19 cellular contexts compared by ENCODE assay signal in genomic region chr4:2478220-2478619, GRCh38. TPM values are rescaled to one million over a fixed set of nuclear protein-coding genes. Genes with fewer than 3 reads are reported as not detected.
DNase-seq lines count a peak whose midpoint lies in the region; ATAC-seq, FAIRE-seq and TF ChIP-seq lines count a peak whose summit lies in the region.
"Had no signal": no experiment of that assay in that cellular context is flagged by ENCODE, and none has a peak within 500 bp of the region (broad histone marks: within the 10 kb centered on the region; RNA-seq: fewer than 3 reads in every experiment).

No MANE protein-coding gene starts in this region.

- TF ChIP-seq POLR2A in sigmoid colon (IDR thresholded peaks at IDR 0.05) (no peak), body of pancreas (IDR thresholded peaks at IDR 0.05) (no peak)

- no peak overlapping the region for H3K27ac ChIP-seq in BLaER1
- H3K27ac ChIP-seq in CD8-positive, alpha-beta memory T cell (ENCODE audit: low read depth, low read length) = no peak overlapping the region
- H3K27ac ChIP-seq in kidney (ENCODE audit: low read depth in 2 of 2, low read length in 2 of 2) = peak overlapping the region in 1 of 2 donors; percentile 43
- H3K27ac ChIP-seq in sigmoid colon = no peak overlapping the region
- no peak overlapping the region for H3K27ac ChIP-seq in body of pancreas
- H3K27ac ChIP-seq: C4-2B, epithelial cell of prostate, HL-60, SJCRH30, thyroid gland had no signal

- H3K36me3 ChIP-seq in BLaER1 (peaks cover 82% of the 10 kb centered on the region), kidney (ENCODE audit: control insufficient read depth in 1 of 2, insufficient read depth in 2 of 2, low read length in 2 of 2) (no peaks in the 10 kb centered on the region), sigmoid colon (peaks cover 0 to 7% (median 0%) of the 10 kb centered on the region in 4 donors), body of pancreas (replicated peaks in 1 of 2; ENCODE audit: insufficient read depth in 1 of 2, low read depth in 2 of 2) (no peaks in the 10 kb centered on the region)
- no peaks in the 10 kb centered on the region for H3K36me3 ChIP-seq in CD8-positive, alpha-beta memory T cell (ENCODE audit: insufficient read depth, low read length)
- H3K36me3 ChIP-seq: thyroid gland had no signal

- peak overlapping the region; percentile 89 for H3K4me2 ChIP-seq in BLaER1

- intact Hi-C loops in activated T-helper 1 cell treated with anti-CD3 and anti-CD28 coated beads, Interleukin-12 subunit alpha, Interleukin-12 subunit beta, Interleukin-2, Interleukin-4 antibody, amounts not matched to agents 30 ng/mL and 10 ng/mL and 1 ng/mL, durations not matched to agents 14 hours and 24 hours and 36 hours (cut with micrococcal nuclease) = no loop called here
- intact Hi-C loops in kidney (cut with DNase I) (no loop called here), sigmoid colon (cut with DNase I) (no loop called here), body of pancreas (cut with DNase I) (no loop called here)

- peak overlapping the region; percentile 20; the same call in 1 of the 2 replicates for H3K4me3 ChIP-seq in BLaER1
- H3K4me3 ChIP-seq in CD8-positive, alpha-beta memory T cell (ENCODE audit: low read length) = no peak overlapping the region
- H3K4me3 ChIP-seq in kidney (ENCODE audit: low read length in 2 of 2) = peak overlapping the region in 1 of 2 donors; percentile 18
- no peak overlapping the region for H3K4me3 ChIP-seq in sigmoid colon
- H3K4me3 ChIP-seq in body of pancreas = no peak overlapping the region
- H3K4me3 ChIP-seq: SJCRH30, thyroid gland had no signal

- H3K4me3 Mint-ChIP-seq in CD8-positive, alpha-beta memory T cell = peak overlapping the region; percentile 21 to 76 (median 60)
- no peak overlapping the region for H3K4me3 Mint-ChIP-seq in activated T-helper 1 cell treated with anti-CD3 and anti-CD28 coated beads, Interleukin-12 subunit alpha, Interleukin-12 subunit beta, Interleukin-2, Interleukin-4 antibody, amounts not matched to agents 30 ng/mL and 10 ng/mL and 1 ng/mL, durations not matched to agents 14 hours and 24 hours and 36 hours
- H3K4me3 Mint-ChIP-seq: activated naive CD8-positive, alpha-beta T cell treated with anti-CD3 and anti-CD28 coated beads, Interleukin-2, amount 10 ng/mL, durations not matched to agents 7 days and 5 days had no signal

- TF ChIP-seq CTCF in kidney (IDR thresholded peaks at IDR 0.05; ENCODE audit: borderline replicate concordance, extremely low read depth, insufficient read depth) (no peak), sigmoid colon (IDR thresholded peaks at IDR 0.05) (no peak), body of pancreas (IDR thresholded peaks at IDR 0.05) (no peak)

- 28 to 33% methylated on average over 3 of the region's 3 CpGs for WGBS in sigmoid colon, 2 donors
- 51 to 74% methylated on average over 3 of the region's 3 CpGs for WGBS in body of pancreas, 2 donors

- H4K20me1 ChIP-seq in BLaER1 = peaks cover 100% of the 10 kb centered on the region

- H3K36me3 Mint-ChIP-seq in CD8-positive, alpha-beta memory T cell = peaks cover 4 to 67% (median 10%) of the 10 kb centered on the region in 3 donors
- peaks cover 25% of the 10 kb centered on the region for H3K36me3 Mint-ChIP-seq in activated T-helper 1 cell treated with anti-CD3 and anti-CD28 coated beads, Interleukin-12 subunit alpha, Interleukin-12 subunit beta, Interleukin-2, Interleukin-4 antibody, amounts not matched to agents 30 ng/mL and 10 ng/mL and 1 ng/mL, durations not matched to agents 14 hours and 24 hours and 36 hours (ENCODE audit: low read depth)

- no peak for FAIRE-seq in kidney (lab: Jason Lieb, UNC)

- no peak for DNase-seq in CD8-positive, alpha-beta memory T cell
- DNase-seq in activated T-helper 1 cell treated with anti-CD3 and anti-CD28 coated beads, Interleukin-12 subunit alpha, Interleukin-12 subunit beta, Interleukin-2, Interleukin-4 antibody, amounts not matched to agents 30 ng/mL and 10 ng/mL and 1 ng/mL, durations not matched to agents 14 hours and 24 hours and 36 hours (ENCODE audit: low spot score) = no peak
- DNase-seq in kidney = peak; percentile 48
- DNase-seq in sigmoid colon = no peak
- no peak for DNase-seq in stimulated activated CD4-positive, alpha-beta T cell treated with anti-CD3 and anti-CD28 coated beads, Interleukin-4, amount 100 ng/mL, for 4 hours
- no peak for DNase-seq in body of pancreas
- DNase-seq: activated naive CD8-positive, alpha-beta T cell treated with anti-CD3 and anti-CD28 coated beads, Interleukin-2, amount 10 ng/mL, durations not matched to agents 7 days and 5 days; head of caudate nucleus; NCI-H2107; SJCRH30; thyroid gland had no signal

- H3K27ac Mint-ChIP-seq in CD8-positive, alpha-beta memory T cell = peak overlapping the region in 7 of 8 donors; percentile 58 to 87 (median 79)
- peak overlapping the region; percentile 36 for H3K27ac Mint-ChIP-seq in activated T-helper 1 cell treated with anti-CD3 and anti-CD28 coated beads, Interleukin-12 subunit alpha, Interleukin-12 subunit beta, Interleukin-2, Interleukin-4 antibody, amounts not matched to agents 30 ng/mL and 10 ng/mL and 1 ng/mL, durations not matched to agents 14 hours and 24 hours and 36 hours
- H3K27ac Mint-ChIP-seq: activated naive CD8-positive, alpha-beta T cell treated with anti-CD3 and anti-CD28 coated beads, Interleukin-2, amount 10 ng/mL, durations not matched to agents 7 days and 5 days had no signal

- H3K4me1 ChIP-seq in BLaER1 (peaks cover 97% of the 10 kb centered on the region), kidney (ENCODE audit: control insufficient read depth in 1 of 2, insufficient read depth in 1 of 2, low read depth in 1 of 2, low read length in 2 of 2) (peaks cover 39 to 44% of the 10 kb centered on the region in 2 donors), sigmoid colon (peaks cover 0 to 56% (median 48%) of the 10 kb centered on the region in 4 donors), body of pancreas (peaks cover 77% of the 10 kb centered on the region)
- peaks cover 86% of the 10 kb centered on the region for H3K4me1 ChIP-seq in CD8-positive, alpha-beta memory T cell (ENCODE audit: insufficient read depth, low read length)
- H3K4me1 ChIP-seq: SJCRH30 had no signal

- ATAC-seq in body of pancreas (no peak), HG03025 (IDR thresholded peaks at IDR 0.05; ENCODE audit: low FRiP score, unreplicated experiment) (no peak)

- CTCF ChIA-PET in CD8-positive, alpha-beta memory T cell (lab: Charles Lee) = no interaction called here

- H3K27me3 ChIP-seq in BLaER1 (no peaks in the 10 kb centered on the region), sigmoid colon (no peaks in the 10 kb centered on the region), body of pancreas (no peaks in the 10 kb centered on the region)
- no peaks in the 10 kb centered on the region for H3K27me3 ChIP-seq in CD8-positive, alpha-beta memory T cell (ENCODE audit: insufficient read depth, low read length, poor library complexity, severe bottlenecking)
- H3K27me3 ChIP-seq: SJCRH30, thyroid gland had no signal

- H3K9me3 Mint-ChIP-seq in CD8-positive, alpha-beta memory T cell = no peaks in the 10 kb centered on the region
- H3K9me3 Mint-ChIP-seq in activated T-helper 1 cell treated with anti-CD3 and anti-CD28 coated beads, Interleukin-12 subunit alpha, Interleukin-12 subunit beta, Interleukin-2, Interleukin-4 antibody, amounts not matched to agents 30 ng/mL and 10 ng/mL and 1 ng/mL, durations not matched to agents 14 hours and 24 hours and 36 hours = no peaks in the 10 kb centered on the region
- H3K9me3 Mint-ChIP-seq: activated naive CD8-positive, alpha-beta T cell treated with anti-CD3 and anti-CD28 coated beads, Interleukin-2, amount 10 ng/mL, durations not matched to agents 7 days and 5 days had no signal

- no peaks in the 10 kb centered on the region for H3K27me3 Mint-ChIP-seq in CD8-positive, alpha-beta memory T cell
- no peaks in the 10 kb centered on the region for H3K27me3 Mint-ChIP-seq in activated T-helper 1 cell treated with anti-CD3 and anti-CD28 coated beads, Interleukin-12 subunit alpha, Interleukin-12 subunit beta, Interleukin-2, Interleukin-4 antibody, amounts not matched to agents 30 ng/mL and 10 ng/mL and 1 ng/mL, durations not matched to agents 14 hours and 24 hours and 36 hours (ENCODE audit: insufficient read depth)
- H3K27me3 Mint-ChIP-seq: activated naive CD8-positive, alpha-beta T cell treated with anti-CD3 and anti-CD28 coated beads, Interleukin-2, amount 10 ng/mL, durations not matched to agents 7 days and 5 days had no signal

- H3K4me1 Mint-ChIP-seq in CD8-positive, alpha-beta memory T cell = peaks cover 80 to 96% (median 86%) of the 10 kb centered on the region in 3 donors
- H3K4me1 Mint-ChIP-seq in activated T-helper 1 cell treated with anti-CD3 and anti-CD28 coated beads, Interleukin-12 subunit alpha, Interleukin-12 subunit beta, Interleukin-2, Interleukin-4 antibody, amounts not matched to agents 30 ng/mL and 10 ng/mL and 1 ng/mL, durations not matched to agents 14 hours and 24 hours and 36 hours (ENCODE audit: low read depth) = peaks cover 72% of the 10 kb centered on the region

- POLR2A ChIA-PET in CD8-positive, alpha-beta memory T cell (lab: Charles Lee) = interaction anchor here (1.3 kb wide), 1 partner anchor 9 kb away, joined by 6 read pairs; the partner anchor contains the start of gene RNF4

- H3K9me3 ChIP-seq in BLaER1 (no peaks in the 10 kb centered on the region), kidney (ENCODE audit: control insufficient read depth in 1 of 2, low read length in 2 of 2) (no peaks in the 10 kb centered on the region), sigmoid colon (no peaks in the 10 kb centered on the region), body of pancreas (no peaks in the 10 kb centered on the region)
- no peaks in the 10 kb centered on the region for H3K9me3 ChIP-seq in CD8-positive, alpha-beta memory T cell (ENCODE audit: low read length)
- H3K9me3 ChIP-seq: SJCRH30, thyroid gland had no signal

- H3K9ac ChIP-seq in BLaER1 = peak overlapping the region; percentile 46
- no peak overlapping the region for H3K9ac ChIP-seq in kidney (ENCODE audit: low read length in 2 of 2)

- TF ChIP-seq EP300 in sigmoid colon (IDR thresholded peaks at IDR 0.05) = no peak

RNA-seq across cellular contexts. Expression of gene RNF4, which starts 9.3 kb away (rescaled TPM):
- total RNA-seq in CD8-positive, alpha-beta memory T cell = 10 to 100 TPM; 95.4 to 98.1 TPM
- polyA plus RNA-seq in CD8-positive, alpha-beta memory T cell = 94.8 TPM
- 93.7 and 112 TPM in 2 replicates for total RNA-seq in activated T-helper 1 cell treated with anti-CD3 and anti-CD28 coated beads, Interleukin-12 subunit alpha, Interleukin-12 subunit beta, Interleukin-2, Interleukin-4 antibody, amounts not matched to agents 30 ng/mL and 10 ng/mL and 1 ng/mL, durations not matched to agents 14 hours and 24 hours and 36 hours
- 61.5 TPM for total RNA-seq in kidney
- 24.2 TPM for polyA plus RNA-seq in kidney (ENCODE audit: insufficient read depth, low read depth, low replicate concordance)
- 10 to 100 TPM; 28.5 to 51.0 (median 40.4) TPM for total RNA-seq in sigmoid colon
- 10 to 100 TPM; 19.8 to 39.4 (median 31.2) TPM for polyA plus RNA-seq in sigmoid colon
- 10 to 100 TPM; 29.0 to 29.3 TPM for total RNA-seq in body of pancreas

RNA-seq across cellular contexts. Expression of gene FAM193A, which starts 58.2 kb away (rescaled TPM):
- 10 to 100 TPM; 25.8 to 26.9 TPM for total RNA-seq in CD8-positive, alpha-beta memory T cell
- polyA plus RNA-seq in CD8-positive, alpha-beta memory T cell = 4.9 TPM
- 30.4 and 32.2 TPM in 2 replicates for total RNA-seq in activated T-helper 1 cell treated with anti-CD3 and anti-CD28 coated beads, Interleukin-12 subunit alpha, Interleukin-12 subunit beta, Interleukin-2, Interleukin-4 antibody, amounts not matched to agents 30 ng/mL and 10 ng/mL and 1 ng/mL, durations not matched to agents 14 hours and 24 hours and 36 hours
- total RNA-seq in kidney (29.3 TPM), sigmoid colon (10 to 100 TPM; 17.4 to 32.4 (median 20.1) TPM), body of pancreas (10 to 100 TPM; 14.8 to 22.7 TPM)
- polyA plus RNA-seq in kidney (ENCODE audit: insufficient read depth, low read depth, low replicate concordance) (6.3 TPM), sigmoid colon (10 to 100 TPM in 1 of 3 donors, 1 to 10 TPM in 2; 6.0 to 16.1 (median 6.9) TPM)

RNA-seq across cellular contexts. Expression of gene CFAP99, which starts 59.5 kb away (rescaled TPM):
- under 1 TPM in 1 of 2 experiments, not detected in 1; 0.07 TPM for total RNA-seq in CD8-positive, alpha-beta memory T cell
- not detected for polyA plus RNA-seq in CD8-positive, alpha-beta memory T cell
- total RNA-seq in activated T-helper 1 cell treated with anti-CD3 and anti-CD28 coated beads, Interleukin-12 subunit alpha, Interleukin-12 subunit beta, Interleukin-2, Interleukin-4 antibody, amounts not matched to agents 30 ng/mL and 10 ng/mL and 1 ng/mL, durations not matched to agents 14 hours and 24 hours and 36 hours = not detected in 2 replicates
- 1.7 TPM for total RNA-seq in kidney
- 1.5 TPM for polyA plus RNA-seq in kidney (ENCODE audit: insufficient read depth, low read depth, low replicate concordance)
- not detected for total RNA-seq in sigmoid colon
- under 1 TPM in 1 of 3 donors, not detected in 2; 0.58 TPM for polyA plus RNA-seq in sigmoid colon
- not detected for total RNA-seq in body of pancreas
- total RNA-seq: G401, kidney epithelial cell, pulmonary artery endothelial cell, SJCRH30 had no signal

RNA-seq across cellular contexts. Expression of gene ZFYVE28, which starts 59.8 kb away (rescaled TPM):
- 10 to 100 TPM; 12.9 to 13.2 TPM for total RNA-seq in CD8-positive, alpha-beta memory T cell
- 14.8 TPM for polyA plus RNA-seq in CD8-positive, alpha-beta memory T cell
- total RNA-seq in activated T-helper 1 cell treated with anti-CD3 and anti-CD28 coated beads, Interleukin-12 subunit alpha, Interleukin-12 subunit beta, Interleukin-2, Interleukin-4 antibody, amounts not matched to agents 30 ng/mL and 10 ng/mL and 1 ng/mL, durations not matched to agents 14 hours and 24 hours and 36 hours = 4.6 and 5.1 TPM in 2 replicates
- total RNA-seq in kidney (18.9 TPM), sigmoid colon (10 to 100 TPM in 1 of 4 donors, 1 to 10 TPM in 3; 3.1 to 13.0 (median 3.9) TPM), body of pancreas (10 to 100 TPM in 1 of 2 donors, 1 to 10 TPM in 1; 5.7 to 16.8 TPM)
- polyA plus RNA-seq in kidney (ENCODE audit: insufficient read depth, low read depth, low replicate concordance) (8.0 TPM), sigmoid colon (10 to 100 TPM; 15.0 to 24.1 (median 20.4) TPM)
- total RNA-seq: SJCRH30 had no signal
